25 cellular contexts compared by ENCODE assay signal in the genomic region with DNA sequence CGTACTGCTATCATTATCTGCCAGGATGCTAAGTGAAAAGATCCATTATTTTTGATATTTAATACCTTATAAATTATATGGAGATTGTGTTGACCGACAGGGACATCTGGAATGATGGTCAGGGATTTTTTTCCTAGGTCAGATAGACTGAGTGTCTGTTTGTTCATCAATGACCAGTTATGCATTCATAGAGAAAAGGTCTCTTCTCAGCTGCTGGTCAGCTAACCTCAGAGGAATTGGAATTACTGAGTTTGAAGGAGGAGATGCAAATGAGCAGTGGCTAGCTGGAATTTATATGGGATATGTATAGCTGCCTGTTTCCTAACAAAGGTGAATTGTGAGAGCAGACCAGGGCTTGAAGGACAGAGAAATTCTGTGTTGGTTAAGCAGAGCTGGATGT. TPM values are rescaled to one million over a fixed set of nuclear protein-coding genes. Genes with fewer than 3 reads are reported as not detected.
"Had no signal": no experiment of that assay in that cellular context is flagged by ENCODE, and none has a peak within 500 bp of the region (broad histone marks: within the 10 kb centered on the region; RNA-seq: fewer than 3 reads in every experiment).

No MANE protein-coding gene starts in this region.

- H3K9me3 Mint-ChIP-seq: dendritic cell treated with granulocyte-macrophage colony-stimulating factor and Interleukin-4, amounts not matched to agents 40 ng/mL and 50 ng/mL, for 4 days; immature natural killer cell; memory B cell; stimulated activated naive CD8-positive, alpha-beta T cell treated with anti-CD3 and anti-CD28 coated beads, Interleukin-15, amount 100 ng/mL, for 72 hours had no signal

- H3K4me3 ChIP-seq: gastroesophageal sphincter, left ventricle myocardium inferior, lower lobe of right lung, pancreas, prostate gland, right lobe of liver, skin epidermis, testis, tibial nerve, upper lobe of right lung, vagina had no signal

- H3K27ac Mint-ChIP-seq: dendritic cell treated with granulocyte-macrophage colony-stimulating factor and Interleukin-4, amounts not matched to agents 40 ng/mL and 50 ng/mL, for 4 days; immature natural killer cell; memory B cell; mesothelial cell of epicardium; naive B cell; stimulated activated naive B cell treated with anti-CD40 and anti-IgM and Interleukin-4, amounts not matched to agents 10 μg/mL and 1 μg/mL and 100 μg/mL, for 72 hours; stimulated activated naive CD8-positive, alpha-beta T cell treated with anti-CD3 and anti-CD28 coated beads, Interleukin-15, amount 100 ng/mL, for 72 hours had no signal

- H3K4me1 ChIP-seq: left ventricle myocardium inferior, lower lobe of right lung, pancreas, prostate gland, right lobe of liver, testis, tibial nerve, upper lobe of right lung, vagina had no signal

- H3K36me3 Mint-ChIP-seq: immature natural killer cell; memory B cell; mesothelial cell of epicardium; naive B cell; stimulated activated naive B cell treated with anti-CD40 and anti-IgM and Interleukin-4, amounts not matched to agents 10 μg/mL and 1 μg/mL and 100 μg/mL, for 72 hours had no signal

- H3K9me3 ChIP-seq: gastroesophageal sphincter, left ventricle myocardium inferior, lower lobe of right lung, pancreas, prostate gland, right lobe of liver, testis, tibial nerve, upper lobe of right lung, vagina had no signal

- DNase-seq: cerebellar nuclear complex; glutamatergic neuron; immature natural killer cell; left ventricle myocardium inferior; lower lobe of right lung; naive B cell; occipital lobe; pancreas; retina; right lobe of liver; stimulated activated CD4-positive, alpha-beta T cell treated with anti-CD3 and anti-CD28 coated beads, Interleukin-2, amount 100 ng/mL, for 24 hours; stimulated activated CD4-positive, alpha-beta T cell treated with anti-CD3 and anti-CD28 coated beads, Interleukin-4, amount 100 ng/mL, for 4 hours; stimulated activated naive B cell treated with anti-CD40 and anti-IgM and Interleukin-4, amounts not matched to agents 10 μg/mL and 1 μg/mL and 100 μg/mL, for 72 hours; stimulated activated naive CD8-positive, alpha-beta T cell treated with anti-CD3 and anti-CD28 coated beads, Interleukin-15, amount 100 ng/mL, for 72 hours; testis; upper lobe of right lung had no signal

- H3K4me3 Mint-ChIP-seq: dendritic cell treated with granulocyte-macrophage colony-stimulating factor and Interleukin-4, amounts not matched to agents 40 ng/mL and 50 ng/mL, for 4 days; immature natural killer cell; memory B cell; mesothelial cell of epicardium; naive B cell; stimulated activated naive B cell treated with anti-CD40 and anti-IgM and Interleukin-4, amounts not matched to agents 10 μg/mL and 1 μg/mL and 100 μg/mL, for 72 hours; stimulated activated naive CD8-positive, alpha-beta T cell treated with anti-CD3 and anti-CD28 coated beads, Interleukin-15, amount 100 ng/mL, for 72 hours had no signal

- H3K27ac ChIP-seq: left ventricle myocardium inferior, lower lobe of right lung, pancreas, prostate gland, right lobe of liver, skin epidermis, testis, tibial nerve, upper lobe of right lung, vagina had no signal

- H3K4me1 Mint-ChIP-seq: immature natural killer cell; mesothelial cell of epicardium; stimulated activated naive CD8-positive, alpha-beta T cell treated with anti-CD3 and anti-CD28 coated beads, Interleukin-15, amount 100 ng/mL, for 72 hours had no signal

- H3K27me3 Mint-ChIP-seq: dendritic cell treated with granulocyte-macrophage colony-stimulating factor and Interleukin-4, amounts not matched to agents 40 ng/mL and 50 ng/mL, for 4 days; memory B cell; stimulated activated naive CD8-positive, alpha-beta T cell treated with anti-CD3 and anti-CD28 coated beads, Interleukin-15, amount 100 ng/mL, for 72 hours had no signal

- H3K27me3 ChIP-seq: gastroesophageal sphincter, right lobe of liver, testis, tibial nerve, upper lobe of right lung, vagina had no signal

- H3K36me3 ChIP-seq: gastroesophageal sphincter, left ventricle myocardium inferior, lower lobe of right lung, pancreas, prostate gland, right lobe of liver, tibial nerve, upper lobe of right lung, vagina had no signal

- ATAC-seq: lower lobe of right lung; pancreas; right lobe of liver; stimulated activated naive B cell treated with anti-CD40 and anti-IgM and Interleukin-4, amounts not matched to agents 10 μg/mL and 1 μg/mL and 100 μg/mL, for 72 hours; stimulated activated naive CD8-positive, alpha-beta T cell treated with anti-CD3 and anti-CD28 coated beads, Interleukin-15, amount 100 ng/mL, for 72 hours; upper lobe of right lung had no signal

RNA-seq across cellular contexts. Expression of a gene that starts 21.8 kb away (rescaled TPM):
- total RNA-seq: right lobe of liver, upper lobe of right lung, vagina had no signal
- polyA plus RNA-seq: immature natural killer cell, keratinocyte had no signal
